In the genomic region with DNA sequence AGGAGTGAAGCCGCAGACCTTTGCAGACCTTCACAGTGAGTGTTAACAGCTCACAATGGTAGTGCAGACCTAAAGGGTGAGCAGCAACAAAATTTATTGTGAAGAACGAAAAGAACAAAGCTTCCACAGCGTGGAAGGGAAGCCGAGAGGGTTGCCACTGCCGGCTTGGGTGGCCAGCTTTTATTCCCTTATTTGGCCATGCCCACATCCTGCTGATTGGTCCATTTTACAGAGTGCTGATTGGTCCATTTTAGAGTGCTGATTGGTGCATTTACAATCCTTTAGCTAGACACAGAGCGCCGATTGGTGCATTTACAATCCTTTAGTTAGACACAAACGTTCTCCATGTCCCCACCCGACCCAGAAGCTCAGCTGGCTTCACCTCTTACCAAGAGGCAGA, we compare ENCODE assay signal across 1 cellular context.
TF ChIP-seq lines count a peak whose summit lies in the region.

No MANE protein-coding gene starts in this region.

TF ChIP-seq in K562, 482 proteins besides CTCF, POLR2A, EP300 and RAD21:
- TF ChIP-seq, protein P1, sequence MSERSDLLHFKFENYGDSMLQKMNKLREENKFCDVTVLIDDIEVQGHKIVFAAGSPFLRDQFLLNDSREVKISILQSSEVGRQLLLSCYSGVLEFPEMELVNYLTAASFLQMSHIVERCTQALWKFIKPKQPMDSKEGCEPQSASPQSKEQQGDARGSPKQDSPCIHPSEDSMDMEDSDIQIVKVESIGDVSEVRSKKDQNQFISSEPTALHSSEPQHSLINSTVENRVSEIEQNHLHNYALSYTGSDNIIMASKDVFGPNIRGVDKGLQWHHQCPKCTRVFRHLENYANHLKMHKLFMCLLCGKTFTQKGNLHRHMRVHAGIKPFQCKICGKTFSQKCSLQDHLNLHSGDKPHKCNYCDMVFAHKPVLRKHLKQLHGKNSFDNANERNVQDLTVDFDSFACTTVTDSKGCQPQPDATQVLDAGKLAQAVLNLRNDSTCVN (CRISPR knock-in tag; IDR thresholded peaks at IDR 0.05), result no peak
- TF ChIP-seq SRF (CRISPR knock-in tag; IDR thresholded peaks at IDR 0.05) (peak in 1 of 2 experiments; percentile 46; a peak in 1 of 4 replicates), KAT2B (IDR thresholded peaks at IDR 0.05; ENCODE audit: low read depth, low read length) (no peak), NUFIP1 (IDR thresholded peaks at IDR 0.05; ENCODE audit: partially characterized antibody) (no peak), NFYB (IDR thresholded peaks at IDR 0.05; ENCODE audit: extremely low read depth, insufficient read length) (peak; percentile 65), ZNF707 (CRISPR knock-in tag; conservative IDR thresholded peaks at IDR 0.05) (no peak)
